In genomic region chr13:89988206-89988605, GRCh38 we compare ENCODE assay signal across 20 cellular contexts.
DNase-seq lines count a peak whose midpoint lies in the region; ATAC-seq, FAIRE-seq and TF ChIP-seq lines count a peak whose summit lies in the region.
"Had no signal": no experiment of that assay in that cellular context is flagged by ENCODE, and none has a peak within 500 bp of the region (broad histone marks: within the 10 kb centered on the region; RNA-seq: fewer than 3 reads in every experiment).

No MANE protein-coding gene starts in this region.

- ATAC-seq in K562 = no peak
- ATAC-seq in GM21619 (IDR thresholded peaks at IDR 0.05; ENCODE audit: unreplicated experiment) = no peak
- no peak for ATAC-seq in HG03045 (IDR thresholded peaks at IDR 0.05; ENCODE audit: unreplicated experiment)
- ATAC-seq: CD8-positive, alpha-beta T cell; GM23338 had no signal

- no peaks in the 10 kb centered on the region for H3K9me3 ChIP-seq in GM23248 (ENCODE audit: low read depth)
- H3K9me3 ChIP-seq in astrocyte (ENCODE audit: insufficient read depth, low read depth, low read length) = no peaks in the 10 kb centered on the region
- H3K9me3 ChIP-seq in K562 (replicated peaks; ENCODE audit: control insufficient read depth, insufficient read depth, low read depth, low read length) = no peaks in the 10 kb centered on the region; the same call in 1 of the 2 replicates
- H3K9me3 ChIP-seq: BLaER1, Caco-2, HAP-1 had no signal

- H3F3A ChIP-seq in GM23248 (ENCODE audit: insufficient read depth) = no peaks in the 10 kb centered on the region

- BruUV-seq in K562 (replicated peaks; lab: Mats Ljungman, UMichigan) = no TSS peak

- FAIRE-seq in astrocyte (lab: Jason Lieb, UNC) = no peak
- FAIRE-seq in K562 (lab: Jason Lieb, UNC) = no peak
- FAIRE-seq: G401.6, GM12892 had no signal

- no peaks in the 10 kb centered on the region for H3K9me1 ChIP-seq in K562 (ENCODE audit: control insufficient read depth, insufficient read depth, low read length)

- POLR2A ChIA-PET in K562 (lab: Yijun Ruan, JAX) = no interaction called here

- in situ Hi-C loops in GM23248 (cut with MboI) = no loop called here
- in situ Hi-C loops in K562 (cut with MboI) = no loop called here

- H3K79me2 ChIP-seq in GM23248 (ENCODE audit: insufficient read depth) = no peaks in the 10 kb centered on the region
- H3K79me2 ChIP-seq in astrocyte (ENCODE audit: insufficient read depth, low read length) = no peaks in the 10 kb centered on the region
- H3K79me2 ChIP-seq in K562 (ENCODE audit: control insufficient read depth, insufficient read depth, low read length) = no peaks in the 10 kb centered on the region

- H3K27ac Mint-ChIP-seq in astrocyte (ENCODE audit: unreplicated experiment) = no peak overlapping the region
- H3K27ac Mint-ChIP-seq: B cell; CD4-positive, CD25-positive, alpha-beta regulatory T cell; CD8-positive, alpha-beta T cell; GM23338; HFFc6 had no signal

- no peak for TF ChIP-seq POLR2A in K562 (conservative IDR thresholded peaks at IDR 0.05)

- H3K4me3 ChIP-seq in GM23248 = no peak overlapping the region
- H3K4me3 ChIP-seq in astrocyte (ENCODE audit: insufficient read depth, low read depth, low read length) = no peak overlapping the region
- H3K4me3 ChIP-seq in K562 = no peak overlapping the region
- H3K4me3 ChIP-seq: BLaER1, GM23338, HAP-1 had no signal

- no peak overlapping the region for H3K4me3 Mint-ChIP-seq in astrocyte (ENCODE audit: unreplicated experiment)
- H3K4me3 Mint-ChIP-seq: B cell; CD4-positive, CD25-positive, alpha-beta regulatory T cell; CD8-positive, alpha-beta T cell; GM23338; HFFc6 had no signal

- H3K36me3 ChIP-seq in GM23248 (ENCODE audit: low read depth) = no peaks in the 10 kb centered on the region
- H3K36me3 ChIP-seq in astrocyte (ENCODE audit: insufficient read depth, low read length) = no peaks in the 10 kb centered on the region
- H3K36me3 ChIP-seq in K562 (ENCODE audit: control insufficient read depth, insufficient read depth, low read length) = no peaks in the 10 kb centered on the region
- H3K36me3 ChIP-seq: BLaER1, HAP-1 had no signal

- H3K9ac ChIP-seq in GM23248 (no peak overlapping the region), astrocyte (ENCODE audit: low read length) (no peak overlapping the region), K562 (ENCODE audit: insufficient read depth in 1 of 2, low read depth in 2 of 2, low read length in 2 of 2) (no peak overlapping the region)
- H3K9ac ChIP-seq: BLaER1 had no signal

- no peaks in the 10 kb centered on the region for H3K9me3 Mint-ChIP-seq in astrocyte (ENCODE audit: unreplicated experiment)
- H3K9me3 Mint-ChIP-seq: GM23338, HFFc6 had no signal

- no peak for TF ChIP-seq CTCF in astrocyte (IDR thresholded peaks at IDR 0.05; ENCODE audit: insufficient read depth, low read depth, low read length)
- no peak for TF ChIP-seq CTCF in K562 (IDR thresholded peaks at IDR 0.05 in 2 of 3, conservative IDR thresholded peaks at IDR 0.05 in 1 of 3; ENCODE audit: insufficient read depth in 2 of 3, low read depth in 1 of 3, low read length in 3 of 3)

- intact Hi-C loops in K562 (cut with micrococcal nuclease) = no loop called here

- H3K4me1 ChIP-seq in GM23248 (ENCODE audit: insufficient read depth) (no peaks in the 10 kb centered on the region), astrocyte (ENCODE audit: insufficient read depth, low read length) (no peaks in the 10 kb centered on the region), K562 (replicated peaks in 1 of 2; ENCODE audit: control insufficient read depth in 2 of 2, insufficient read depth in 2 of 2, low read length in 2 of 2) (no peaks in the 10 kb centered on the region)
- H3K4me1 ChIP-seq: BLaER1, Caco-2, HAP-1 had no signal

- CTCF ChIA-PET in K562 (lab: Yijun Ruan, JAX; ENCODE audit: low intra/inter-chr PET ratio) = no interaction called here

- no peak for TF ChIP-seq RAD21 in K562 (CRISPR knock-in tag; conservative IDR thresholded peaks at IDR 0.05 in 1 of 2, IDR thresholded peaks at IDR 0.05 in 1 of 2)

- H3K4me1 Mint-ChIP-seq in astrocyte (ENCODE audit: low read depth, unreplicated experiment) = no peaks in the 10 kb centered on the region
- H3K4me1 Mint-ChIP-seq: B cell; CD4-positive, CD25-positive, alpha-beta regulatory T cell; GM23338 had no signal

- H3K4me2 ChIP-seq in GM23248 (ENCODE audit: unreplicated experiment) = no peak overlapping the region
- H3K4me2 ChIP-seq in astrocyte (ENCODE audit: low read length) = no peak overlapping the region
- no peak overlapping the region for H3K4me2 ChIP-seq in K562 (ENCODE audit: insufficient read depth, low read length)
- H3K4me2 ChIP-seq: BLaER1, GM23338 had no signal

- H3K27ac ChIP-seq in GM23248 (no peak overlapping the region), astrocyte (ENCODE audit: low read depth, low read length) (no peak overlapping the region), K562 (ENCODE audit: extremely low read depth, low read depth, low read length) (no peak overlapping the region)
- H3K27ac ChIP-seq: BLaER1, C4-2B had no signal

- DNase-seq in GM23248 = peak; percentile 4
- peak; percentile 55 for DNase-seq in astrocyte (ENCODE audit: low read depth)
- DNase-seq in K562 (ENCODE audit: extremely low read depth in 1 of 4, low spot score in 3 of 4) = no peak
- DNase-seq in iris pigment epithelial cell (ENCODE audit: low read depth) = peak; percentile 16
- no peak for DNase-seq in NCI-H1417 (lab: John Stamatoyannopoulos, UW)
- DNase-seq: Caco-2; CD4-positive, CD25-positive, alpha-beta regulatory T cell; CD8-positive, alpha-beta T cell; DMS153; DND-41; HFFc6 had no signal

- no peaks in the 10 kb centered on the region for H3K36me3 Mint-ChIP-seq in astrocyte (ENCODE audit: low read depth, unreplicated experiment)
- H3K36me3 Mint-ChIP-seq: CD4-positive, CD25-positive, alpha-beta regulatory T cell; CD8-positive, alpha-beta T cell had no signal

- H3K27me3 Mint-ChIP-seq in astrocyte (ENCODE audit: low read depth, unreplicated experiment) = no peaks in the 10 kb centered on the region
- H3K27me3 Mint-ChIP-seq: B cell; CD4-positive, CD25-positive, alpha-beta regulatory T cell had no signal

- TF ChIP-seq EP300 in K562 (IDR thresholded peaks at IDR 0.05; ENCODE audit: low read length) = no peak

- H4K20me1 ChIP-seq in GM23248 (ENCODE audit: insufficient read depth) (no peaks in the 10 kb centered on the region), astrocyte (ENCODE audit: insufficient read depth, low read length) (no peaks in the 10 kb centered on the region), K562 (replicated peaks; ENCODE audit: control insufficient read depth, insufficient read depth, low read length) (no peaks in the 10 kb centered on the region)
- H4K20me1 ChIP-seq: BLaER1 had no signal

- WGBS in GM23248 (ENCODE audit: low coverage in 1 of 2, low lambda C conversion rate in 2 of 2, missing lambda C conversion rate in 2 of 2), 2 experiments = 4 to 10% methylated on average over 4 of the region's 4 CpGs
- WGBS in K562 (ENCODE audit: insufficient coverage, low coverage, missing lambda C conversion rate) = 0% methylated on average over 4 of the region's 4 CpGs

- H2AFZ ChIP-seq in GM23248 (peak overlapping the region; percentile 67), astrocyte (ENCODE audit: low read depth, low read length) (no peak overlapping the region), K562 (ENCODE audit: low read depth, low read length) (no peak overlapping the region)
- H2AFZ ChIP-seq: GM23338 had no signal

- H3K9me2 ChIP-seq in GM23248 (ENCODE audit: insufficient read depth) = no peaks in the 10 kb centered on the region

- H3K27me3 ChIP-seq in GM23248 (replicated peaks; ENCODE audit: insufficient read depth) (no peaks in the 10 kb centered on the region), astrocyte (ENCODE audit: insufficient read depth, low read length) (no peaks in the 10 kb centered on the region), K562 (ENCODE audit: control insufficient read depth in 2 of 2, insufficient read depth in 2 of 2, low read length in 2 of 2) (no peaks in the 10 kb centered on the region)
- H3K27me3 ChIP-seq: BLaER1 had no signal

TF ChIP-seq in K562, 482 proteins besides CTCF, POLR2A, EP300 and RAD21:
- TF ChIP-seq ZFX (CRISPR knock-in tag; IDR thresholded peaks at IDR 0.05) (0 out of 2 replicates have a peak, but pooled peaks have one; percentile 18), CREB1 (IDR thresholded peaks at IDR 0.05) (no peak), CREB1 (CRISPR knock-in tag; IDR thresholded peaks at IDR 0.05) (no peak), E2F3 (CRISPR knock-in tag; IDR thresholded peaks at IDR 0.05) (no peak), RBBP5 (IDR thresholded peaks at IDR 0.05; ENCODE audit: borderline replicate concordance, insufficient read depth, low read length, poor library complexity, severe bottlenecking) (no peak)

Comparison
In these comparisons a context has a peak if more than half of its experiments do, and no peak if none do; other contexts are left out.
1. DNase-seq: peak in GM23248 (single experiment), astrocyte (single experiment) and iris pigment epithelial cell (single experiment); none in K562 (0 of 4) and NCI-H1417 (0 of 3).